12 cellular contexts compared by ENCODE assay signal in the genomic region with DNA sequence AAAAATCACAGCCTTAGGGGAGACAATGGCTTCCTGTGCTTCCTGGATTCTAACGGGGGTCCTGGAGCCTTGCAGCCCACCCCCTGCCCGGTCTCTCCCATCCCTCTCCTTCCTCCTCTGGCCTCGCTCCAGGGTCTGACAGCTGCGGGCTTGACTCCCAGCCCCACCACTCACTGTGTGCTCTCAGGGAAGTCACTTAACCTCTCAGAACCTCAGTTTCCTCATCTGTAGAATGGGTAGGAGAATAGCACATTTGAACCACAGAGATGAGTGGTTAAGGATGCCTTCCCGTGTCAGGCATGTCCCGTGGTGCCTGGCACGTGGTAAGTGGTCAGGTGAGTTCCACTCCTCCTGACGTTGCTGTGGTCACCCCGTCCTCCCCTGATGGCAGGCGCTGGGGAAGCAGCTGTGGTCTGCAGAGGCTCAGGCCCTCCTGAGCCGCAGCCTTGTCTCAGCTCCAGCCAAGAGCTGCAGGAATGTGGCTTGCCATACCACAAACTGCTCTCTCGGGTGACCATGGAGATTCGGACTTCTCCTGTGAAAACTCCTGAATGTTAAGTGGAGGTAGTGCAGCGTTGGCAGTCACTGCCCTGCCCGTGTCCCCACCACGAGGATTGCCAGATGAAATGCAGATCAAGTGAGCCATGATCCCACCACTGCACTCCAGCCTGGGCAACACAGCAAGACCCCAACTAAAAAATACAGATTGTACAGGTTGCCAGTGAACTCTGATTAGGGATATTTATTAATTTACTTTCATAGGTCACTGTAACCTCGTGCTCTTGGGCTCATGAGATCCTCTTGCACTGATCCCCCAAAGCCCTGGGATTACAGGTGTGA.
"Had no signal": no experiment of that assay in that cellular context is flagged by ENCODE, and none has a peak within 500 bp of the region (broad histone marks: within the 10 kb centered on the region; RNA-seq: fewer than 3 reads in every experiment).

No MANE protein-coding gene starts in this region.

- H3K4me3 Mint-ChIP-seq: activated B cell treated with CpG ODN at 0.5 μM for 24 hours; activated CD4-positive, alpha-beta T cell treated with anti-CD3 and anti-CD28 coated beads, Interleukin-2, amount 10 ng/mL, durations not matched to agents 24 days and 14 days; natural killer cell treated with Interleukin-12 subunit alpha and Interleukin-12 subunit beta and Interleukin-15 and Interleukin-18, amount 100 ng/mL, for 72 hours had no signal

- H3K27ac Mint-ChIP-seq: activated B cell treated with CpG ODN at 0.5 μM for 24 hours; activated CD4-positive, alpha-beta T cell treated with anti-CD3 and anti-CD28 coated beads, Interleukin-2, amount 10 ng/mL, durations not matched to agents 24 days and 14 days; natural killer cell treated with Interleukin-12 subunit alpha and Interleukin-12 subunit beta and Interleukin-15 and Interleukin-18, amount 100 ng/mL, for 72 hours had no signal

- H3K36me3 ChIP-seq: cardiac muscle cell had no signal

- H3K36me3 Mint-ChIP-seq: natural killer cell treated with Interleukin-12 subunit alpha and Interleukin-12 subunit beta and Interleukin-15 and Interleukin-18, amount 100 ng/mL, for 72 hours had no signal

- DNase-seq: activated B cell treated with CpG ODN at 0.5 μM for 24 hours; activated CD4-positive, alpha-beta T cell treated with anti-CD3 and anti-CD28 coated beads, Interleukin-2, amount 10 ng/mL, durations not matched to agents 24 days and 14 days; activated CD8-positive, alpha-beta memory T cell treated with anti-CD3 and anti-CD28 coated beads for 24 hours; activated naive CD4-positive, alpha-beta T cell treated with Interleukin-2 at 50 U/mL for 16 hours; anterior cingulate cortex; nucleus accumbens; stimulated activated CD4-positive, alpha-beta T cell treated with anti-CD3 and anti-CD28 coated beads, Interleukin-4, amount 100 ng/mL, for 24 hours; stimulated activated CD8-positive, alpha-beta memory T cell treated with anti-CD3 and anti-CD28 coated beads, Interleukin-4, amount 100 ng/mL, for 48 hours; stimulated activated naive CD8-positive, alpha-beta T cell treated with anti-CD3 and anti-CD28 coated beads, Interleukin-15, Interleukin-2, amounts not matched to agents 100 U/mL and 50 U/mL, for 24 hours; T-helper 2 cell had no signal

- H3K27me3 ChIP-seq: cardiac muscle cell had no signal

- H3K9me3 Mint-ChIP-seq: activated B cell treated with CpG ODN at 0.5 μM for 24 hours; activated CD4-positive, alpha-beta T cell treated with anti-CD3 and anti-CD28 coated beads, Interleukin-2, amount 10 ng/mL, durations not matched to agents 24 days and 14 days; natural killer cell treated with Interleukin-12 subunit alpha and Interleukin-12 subunit beta and Interleukin-15 and Interleukin-18, amount 100 ng/mL, for 72 hours had no signal

- H3K4me3 ChIP-seq: cardiac muscle cell had no signal

- H3K27ac ChIP-seq: cardiac muscle cell had no signal

- ATAC-seq: natural killer cell treated with Interleukin-12 subunit alpha and Interleukin-12 subunit beta and Interleukin-15 and Interleukin-18, amount 100 ng/mL, for 72 hours; stimulated activated naive CD8-positive, alpha-beta T cell treated with anti-CD3 and anti-CD28 coated beads, Interleukin-15, Interleukin-2, amounts not matched to agents 100 U/mL and 50 U/mL, for 24 hours had no signal
